In genomic region chr11:12137938-12138731, GRCh38 we compare ENCODE assay signal across 8 cellular contexts. TPM values are rescaled to one million over a fixed set of nuclear protein-coding genes. Genes with fewer than 3 reads are reported as not detected.
DNase-seq lines count a peak whose midpoint lies in the region; ATAC-seq, FAIRE-seq and TF ChIP-seq lines count a peak whose summit lies in the region.

No MANE protein-coding gene starts in this region.

- intact Hi-C loops in HepG2 (cut with micrococcal nuclease; ENCODE audit: unreplicated experiment) (no loop called here), aorta (cut with DNase I) (no loop called here)

- FAIRE-seq in HepG2 (lab: Jason Lieb, UNC) = no peak

- H3K27me3 ChIP-seq in liver (ENCODE audit: control insufficient read depth in 4 of 4, insufficient read depth in 4 of 4, low read length in 3 of 4) (no peaks in the 10 kb centered on the region), HepG2 (ENCODE audit: control insufficient read depth in 1 of 2, insufficient read depth in 2 of 2, low read length in 2 of 2) (no peaks in the 10 kb centered on the region), aorta (ENCODE audit: control insufficient read depth in 1 of 2, insufficient read depth in 2 of 2, low read length in 1 of 2) (no peaks in the 10 kb centered on the region)

- H3K4me1 ChIP-seq in liver (ENCODE audit: control insufficient read depth in 4 of 4, insufficient read depth in 4 of 4, low read length in 3 of 4) (no peaks in the 10 kb centered on the region), HepG2 (ENCODE audit: insufficient read depth, low read length) (peaks cover 25% of the 10 kb centered on the region), mesodermal cell (ENCODE audit: control insufficient read depth, insufficient read depth, low read length, poor library complexity, severe bottlenecking) (peaks cover 49% of the 10 kb centered on the region), aorta (ENCODE audit: control insufficient read depth in 1 of 2, insufficient read depth in 2 of 2, low read length in 2 of 2) (peaks cover 18% of the 10 kb centered on the region in 2 donors)

- in situ Hi-C loops in HepG2 (cut with HindIII; ENCODE audit: extremely low pct_ligation_motif_present, low pct_unique_long_range_greater_than_20kb) = no loop called here

- H2AFZ ChIP-seq in HepG2 (ENCODE audit: low read length) = no peak overlapping the region

- H3K4me3 ChIP-seq in liver (ENCODE audit: low read depth in 1 of 3, low read length in 3 of 3) (no peak overlapping the region), HepG2 (replicated peaks in 1 of 3; ENCODE audit: insufficient read depth in 1 of 3, low read depth in 2 of 3, low read length in 3 of 3) (no peak overlapping the region), mesodermal cell (ENCODE audit: extremely low read depth, insufficient read depth, low read length, poor library complexity, severe bottlenecking) (no peak overlapping the region), aorta (ENCODE audit: low read length in 2 of 2) (no peak overlapping the region)

- H3K4me3 Mint-ChIP-seq in central memory CD8-positive, alpha-beta T cell = no peak overlapping the region
- no peak overlapping the region for H3K4me3 Mint-ChIP-seq in naive thymus-derived CD8-positive, alpha-beta T cell

- TF ChIP-seq POLR2A in HepG2 (IDR thresholded peaks at IDR 0.05; ENCODE audit: insufficient read depth in 1 of 2, low read depth in 2 of 2, low read length in 2 of 2) = no peak

- peak overlapping the region; percentile 11 for H3K27ac Mint-ChIP-seq in central memory CD8-positive, alpha-beta T cell (ENCODE audit: low read depth)
- H3K27ac Mint-ChIP-seq in naive thymus-derived CD8-positive, alpha-beta T cell = peak overlapping the region in 2 of 10 donors; percentile 9 to 74

- 84% methylated on average over 13 of the region's 13 CpGs for WGBS in liver
- 84% methylated on average over 9 of the region's 13 CpGs for WGBS in HepG2 (ENCODE audit: low lambda C conversion rate)
- 76 to 85% methylated on average over 11 to 13 of the region's 13 CpGs for WGBS in mesodermal cell (ENCODE audit: insufficient coverage in 2 of 2), 2 experiments
- WGBS in aorta, 2 donors = 18 to 21% methylated on average over 13 of the region's 13 CpGs

- TF ChIP-seq RAD21 in liver (IDR thresholded peaks at IDR 0.05) (no peak), HepG2 (CRISPR knock-in tag; IDR thresholded peaks at IDR 0.05) (no peak)

- no peaks in the 10 kb centered on the region for H3K36me3 Mint-ChIP-seq in central memory CD8-positive, alpha-beta T cell (ENCODE audit: insufficient read depth)
- peaks cover 0 to 3% (median 0%) of the 10 kb centered on the region in 3 donors for H3K36me3 Mint-ChIP-seq in naive thymus-derived CD8-positive, alpha-beta T cell

- H3K4me2 ChIP-seq in HepG2 (ENCODE audit: low read depth, low read length) = no peak overlapping the region

- no peak for DNase-seq in HepG2 (ENCODE audit: low spot score)
- DNase-seq in central memory CD8-positive, alpha-beta T cell (ENCODE audit: low spot score in 2 of 2) = no peak
- peak in 1 of 2 donors; percentile 82 for DNase-seq in aorta
- no peak for DNase-seq in GM10266 (ENCODE audit: extremely low spot score)
- no peak for DNase-seq in naive thymus-derived CD8-positive, alpha-beta T cell

- H3K9me3 Mint-ChIP-seq in central memory CD8-positive, alpha-beta T cell = no peaks in the 10 kb centered on the region
- no peaks in the 10 kb centered on the region for H3K9me3 Mint-ChIP-seq in naive thymus-derived CD8-positive, alpha-beta T cell

- TF ChIP-seq EP300 in HepG2 (IDR thresholded peaks at IDR 0.05; ENCODE audit: low read depth in 2 of 2, low read length in 2 of 2) (no peak), HepG2 (CRISPR knock-in tag; IDR thresholded peaks at IDR 0.05; ENCODE audit: borderline replicate concordance) (no peak)

- POLR2A ChIA-PET in HepG2 (lab: Yijun Ruan, JAX) = no interaction called here
- POLR2A ChIA-PET in naive thymus-derived CD8-positive, alpha-beta T cell (lab: Charles Lee) = interaction anchor here (0.5 kb wide), 1 partner anchor 953 kb away, joined by 4 read pairs; no protein-coding TSS in a partner anchor

- no peaks in the 10 kb centered on the region for H3K9me3 ChIP-seq in liver (ENCODE audit: control insufficient read depth in 4 of 4, low read length in 3 of 4)
- H3K9me3 ChIP-seq in HepG2 (ENCODE audit: low read length) = no peaks in the 10 kb centered on the region
- no peaks in the 10 kb centered on the region for H3K9me3 ChIP-seq in mesodermal cell (ENCODE audit: control insufficient read depth, low read length)
- H3K9me3 ChIP-seq in aorta (ENCODE audit: control insufficient read depth, low read length) = no peaks in the 10 kb centered on the region

- H4K20me1 ChIP-seq in HepG2 (ENCODE audit: insufficient read depth, low read length) = no peaks in the 10 kb centered on the region

- H3K36me3 ChIP-seq in liver (ENCODE audit: control insufficient read depth in 4 of 4, insufficient read depth in 3 of 4, low read depth in 1 of 4, low read length in 3 of 4) (no peaks in the 10 kb centered on the region), HepG2 (replicated peaks in 1 of 2; ENCODE audit: control insufficient read depth in 1 of 2, insufficient read depth in 2 of 2, low read length in 2 of 2) (no peaks in the 10 kb centered on the region), mesodermal cell (ENCODE audit: control insufficient read depth, insufficient read depth, low read length) (peaks cover 81% of the 10 kb centered on the region), aorta (ENCODE audit: control insufficient read depth in 1 of 2, insufficient read depth in 2 of 2, low read length in 1 of 2) (peaks cover 0 to 4% of the 10 kb centered on the region in 2 donors)

- no peak for TF ChIP-seq CTCF in liver (IDR thresholded peaks at IDR 0.05; ENCODE audit: low read depth, low read length, missing input control)
- no peak for TF ChIP-seq CTCF in HepG2 (CRISPR knock-in tag; IDR thresholded peaks at IDR 0.05)
- TF ChIP-seq CTCF in GM10266 (IDR thresholded peaks at IDR 0.05; ENCODE audit: control insufficient read depth, insufficient read depth, low read depth, missing control alignments) = no peak

- H3K4me1 Mint-ChIP-seq in central memory CD8-positive, alpha-beta T cell = peaks cover 42% of the 10 kb centered on the region
- H3K4me1 Mint-ChIP-seq in naive thymus-derived CD8-positive, alpha-beta T cell = peaks cover 32 to 47% (median 40%) of the 10 kb centered on the region in 4 donors

- no peak overlapping the region for H3K9ac ChIP-seq in liver (ENCODE audit: low read depth in 1 of 2, low read length in 2 of 2)
- no peak overlapping the region for H3K9ac ChIP-seq in HepG2 (ENCODE audit: insufficient read depth, low read depth, low read length)

- no peaks in the 10 kb centered on the region for H3K27me3 Mint-ChIP-seq in central memory CD8-positive, alpha-beta T cell
- no peaks in the 10 kb centered on the region for H3K27me3 Mint-ChIP-seq in naive thymus-derived CD8-positive, alpha-beta T cell

- CTCF ChIA-PET in HepG2 (lab: Yijun Ruan, JAX; ENCODE audit: low intra/inter-chr PET ratio, low total read pairs) = no interaction called here

- H3K27ac ChIP-seq in liver (ENCODE audit: low read depth in 1 of 2, low read length in 2 of 2) (no peak overlapping the region), HepG2 (ENCODE audit: extremely low read length, insufficient read depth, low read length) (no peak overlapping the region), mesodermal cell (ENCODE audit: low read depth, low read length, severe bottlenecking) (peak overlapping the region; percentile 47), aorta (ENCODE audit: low read depth in 1 of 2, low read length in 2 of 2) (peak overlapping the region; percentile 86 to 91)

- no peak for ATAC-seq in HepG2
- no peak for ATAC-seq in central memory CD8-positive, alpha-beta T cell (replicated peaks; ENCODE audit: extremely low read depth, poor library complexity, severe bottlenecking)
- ATAC-seq in aorta (ENCODE audit: low FRiP score) = no peak
- no peak for ATAC-seq in GM19455 (IDR thresholded peaks at IDR 0.05; ENCODE audit: unreplicated experiment)
- ATAC-seq in naive thymus-derived CD8-positive, alpha-beta T cell = no peak

- BruUV-seq in HepG2 (replicated peaks; lab: Mats Ljungman, UMichigan) = no TSS peak

- no peaks in the 10 kb centered on the region for H3K79me2 ChIP-seq in HepG2 (ENCODE audit: insufficient read depth, low read length)

TF ChIP-seq in liver, 16 proteins besides CTCF, POLR2A, EP300 and RAD21 (continues in another document):
- TF ChIP-seq NR2F2 (IDR thresholded peaks at IDR 0.05) = peak; percentile 24

TF ChIP-seq in HepG2, 621 proteins besides CTCF, POLR2A, EP300 and RAD21 (continues in another document):
- TF ChIP-seq PHF20 (CRISPR knock-in tag; IDR thresholded peaks at IDR 0.05) (no peak), TGIF2 (CRISPR knock-in tag; IDR thresholded peaks at IDR 0.05) (no peak)

RNA-seq across cellular contexts. Expression of gene MICAL2, which starts 27.7 kb away (rescaled TPM):
- total RNA-seq in liver (100 to 1,000 TPM in 1 of 2 donors, 10 to 100 TPM in 1; 65.6 to 113 TPM), HepG2 (2016; rRNA removed; fragmentation: Illumina TruSeq; extraction: Trizol) (1.1 and 1.4 TPM in 2 replicates), aorta (100 to 1,000 TPM; 315 to 605 TPM)
- polyA plus RNA-seq in liver (10 to 100 TPM; 17.5 to 20.3 TPM), HepG2 (2011; rRNA removed) (0.59 and 0.78 TPM in 2 replicates), aorta (100 to 1,000 TPM in 1 of 2 donors, 10 to 100 TPM in 1; 87.7 to 245 TPM)
- 0.18 and 0.51 TPM in 2 replicates for total RNA-seq in HepG2 (2016; cell fraction: cytosol; rRNA removed; fragmentation: Illumina TruSeq; extraction: Trizol; ENCODE audit: low read depth)
- 1.1 and 1.7 TPM in 2 replicates for total RNA-seq in HepG2 (2016; cell fraction: insoluble cytoplasmic fraction; rRNA removed; fragmentation: Illumina TruSeq; extraction: Trizol)
- total RNA-seq in HepG2 (2016; cell fraction: membrane; rRNA removed; fragmentation: Illumina TruSeq; extraction: Trizol) = 1.1 and 1.3 TPM in 2 replicates
- total RNA-seq in HepG2 (2016; cell fraction: nucleus; rRNA removed; fragmentation: Illumina TruSeq; extraction: Trizol) = 1.6 and 3.7 TPM in 2 replicates
- polyA plus RNA-seq in HepG2 (2011; cell fraction: cytosol; rRNA removed) = 0.46 and 0.50 TPM in 2 replicates
- polyA plus RNA-seq in HepG2 (2011; cell fraction: nucleus; rRNA removed) = 0.61 and 0.97 TPM in 2 replicates
- 0.48 and 1.6 TPM in 2 replicates for polyA plus RNA-seq in HepG2 (2012)
- polyA plus RNA-seq in HepG2 (2016; cell fraction: cytosol; fragmentation: Illumina TruSeq; extraction: Trizol; ENCODE audit: low read depth) = 0.29 and 0.53 TPM in 2 replicates
- polyA plus RNA-seq in HepG2 (2016; cell fraction: insoluble cytoplasmic fraction; fragmentation: Illumina TruSeq; extraction: Trizol; ENCODE audit: low read depth) = 0.73 and 1.3 TPM in 2 replicates
- polyA plus RNA-seq in HepG2 (2016; cell fraction: membrane; fragmentation: Illumina TruSeq; extraction: Trizol; ENCODE audit: low read depth) = 0.34 and 0.39 TPM in 2 replicates
- 1.2 and 2.1 TPM in 2 replicates for polyA plus RNA-seq in HepG2 (2016; cell fraction: nucleus; fragmentation: Illumina TruSeq; extraction: Trizol; ENCODE audit: insufficient read depth, low read depth)
- polyA minus RNA-seq in HepG2 (2011; rRNA and poly(A)+ RNA removed; ENCODE audit: low replicate concordance) = 1.6 and 8.6 TPM in 2 replicates
- 0.70 and 2.7 TPM in 2 replicates for polyA minus RNA-seq in HepG2 (2011; cell fraction: cytosol; rRNA and poly(A)+ RNA removed)
- polyA minus RNA-seq in HepG2 (2011; cell fraction: nucleus; rRNA and poly(A)+ RNA removed) = 2.4 and 3.5 TPM in 2 replicates
- polyA plus RNA-seq in mesodermal cell (2013, experiment 1 of 2) = 99.2 TPM
- polyA plus RNA-seq in mesodermal cell (2013, experiment 2 of 2) = 85.1 TPM
- total RNA-seq in naive thymus-derived CD8-positive, alpha-beta T cell = 1 to 10 TPM; 5.0 to 7.0 TPM
- 10 to 100 TPM in 1 of 3 donors, 1 to 10 TPM in 2; 2.3 to 12.3 (median 2.8) TPM for polyA plus RNA-seq in naive thymus-derived CD8-positive, alpha-beta T cell

Comparison
In these comparisons a context has a peak if more than half of its experiments do, and no peak if none do; other contexts are left out.
1. RNA of gene MICAL2, which starts 27.7 kb away (total RNA-seq): 315 to 605 TPM in aorta and 65.6 to 113 TPM in liver; 5.0 to 7.0 TPM in naive thymus-derived CD8-positive, alpha-beta T cell and 0.18 to 3.7 TPM in HepG2; every median in the first group is over 4 times any median in the second.
2. H3K27ac ChIP-seq: peak in mesodermal cell (single experiment) and aorta (2 of 2); none in liver (0 of 2) and HepG2 (single experiment).